Comparison of ENCODE assay signal across 7 cellular contexts in the genomic region with DNA sequence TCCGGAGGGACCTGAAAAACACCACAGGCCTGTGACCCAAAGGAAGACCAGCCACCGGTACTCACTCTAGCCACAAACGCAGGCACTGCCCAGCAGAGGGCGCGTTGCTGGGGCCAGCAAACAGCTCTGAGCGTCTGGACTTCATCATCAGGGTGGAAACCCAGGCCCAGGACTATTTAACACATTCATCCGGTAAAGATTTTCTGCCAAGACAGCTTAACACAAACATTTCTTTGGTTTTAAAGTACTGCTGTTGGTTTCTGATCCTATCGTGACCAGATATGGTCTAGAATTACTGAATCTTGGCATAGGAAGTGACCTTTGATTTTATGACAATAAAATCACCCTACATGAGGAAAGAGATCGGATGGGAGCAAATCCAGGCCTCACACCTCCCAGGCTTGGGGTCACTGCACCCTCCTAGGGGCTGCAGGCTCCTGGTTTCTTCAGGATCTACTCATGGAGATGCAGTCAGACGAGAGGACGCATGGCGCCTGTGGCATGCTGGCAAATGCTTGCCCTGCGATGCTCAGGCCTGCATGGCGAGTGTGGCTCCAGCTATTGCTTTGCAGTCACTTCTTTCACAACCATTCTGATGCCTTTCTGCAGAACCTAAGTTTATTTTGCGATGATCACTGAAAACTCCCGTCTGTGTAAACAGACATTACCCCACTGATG.
DNase-seq lines count a peak whose midpoint lies in the region; ATAC-seq and TF ChIP-seq lines count a peak whose summit lies in the region.

No MANE protein-coding gene starts in this region.

- no peak overlapping the region for H2AFZ ChIP-seq in smooth muscle cell (ENCODE audit: low read depth)

- H3K36me3 ChIP-seq in WERI-Rb-1, result no peaks in the 10 kb centered on the region
- no peaks in the 10 kb centered on the region for H3K36me3 ChIP-seq in smooth muscle cell (ENCODE audit: low read depth)

- H3K4me2 ChIP-seq in smooth muscle cell, result no peak overlapping the region

- in situ Hi-C loops in G401 (cut with HindIII; ENCODE audit: low sequenced_read_pairs), result no loop called here

- no peaks in the 10 kb centered on the region for H4K20me1 ChIP-seq in smooth muscle cell (ENCODE audit: low read depth)

- H3K9ac ChIP-seq in smooth muscle cell (ENCODE audit: low read depth), result no peak overlapping the region

- H3K79me2 ChIP-seq in smooth muscle cell (ENCODE audit: low read depth), result no peaks in the 10 kb centered on the region

- H3K9me3 ChIP-seq in WERI-Rb-1 (ENCODE audit: severe bottlenecking) (no peaks in the 10 kb centered on the region), smooth muscle cell (replicated peaks; ENCODE audit: low read depth) (no peaks in the 10 kb centered on the region)

- 31% methylated on average over 16 of the region's 16 CpGs for WGBS in smooth muscle cell (ENCODE audit: low lambda C conversion rate)

- TF ChIP-seq CTCF in WERI-Rb-1 (IDR thresholded peaks at IDR 0.05; ENCODE audit: low read depth, low read length), result peak; percentile 91
- TF ChIP-seq CTCF in smooth muscle cell (IDR thresholded peaks at IDR 0.05; ENCODE audit: borderline replicate concordance, insufficient read depth, poor library complexity, severe bottlenecking), result peak; percentile 76

- H3F3A ChIP-seq in smooth muscle cell (ENCODE audit: low read depth), result no peaks in the 10 kb centered on the region

- no peak overlapping the region for H3K4me3 ChIP-seq in WERI-Rb-1 (ENCODE audit: low read depth, low read length)
- no peak overlapping the region for H3K4me3 ChIP-seq in smooth muscle cell

- ATAC-seq in HG03469 (IDR thresholded peaks at IDR 0.05; ENCODE audit: unreplicated experiment), result peak; percentile 45

- no peak overlapping the region for H3K27ac ChIP-seq in WERI-Rb-1
- H3K27ac ChIP-seq in smooth muscle cell (ENCODE audit: low read depth), result no peak overlapping the region

- H3K27me3 ChIP-seq in WERI-Rb-1 (ENCODE audit: insufficient read depth, low read depth, severe bottlenecking) (no peaks in the 10 kb centered on the region), smooth muscle cell (ENCODE audit: low read depth) (peaks cover 13% of the 10 kb centered on the region)

- no peaks in the 10 kb centered on the region for H3K4me1 ChIP-seq in smooth muscle cell (ENCODE audit: low read depth)

- DNase-seq in G401 (ENCODE audit: low spot score) (peak; percentile 7), GM19240 (ENCODE audit: insufficient read length, low spot score) (peak; percentile 18), WERI-Rb-1 (peak; percentile 59), foreskin melanocyte (peak; percentile 9), smooth muscle cell (lab: John Stamatoyannopoulos, UW; ENCODE audit: unreplicated experiment) (peak; percentile 19), inferior parietal cortex (ENCODE audit: extremely low spot score) (no peak)
